In genomic region chr17:48150602-48151001, GRCh38 we compare ENCODE assay signal across 1 cellular context.
TF ChIP-seq lines count a peak whose summit lies in the region.

No MANE protein-coding gene starts in this region.

TF ChIP-seq in A549, 52 proteins besides CTCF, POLR2A, EP300 and RAD21 (continued from another document):
- TF ChIP-seq HMGXB4 (CRISPR knock-in tag; IDR thresholded peaks at IDR 0.05; ENCODE audit: borderline replicate concordance) (no peak), ZNF302 (CRISPR knock-in tag; IDR thresholded peaks at IDR 0.05) (no peak), ESRRA (IDR thresholded peaks at IDR 0.05; ENCODE audit: borderline replicate concordance, low read length) (no peak), MAFK (IDR thresholded peaks at IDR 0.05; ENCODE audit: partially characterized antibody) (no peak), RCOR1 (IDR thresholded peaks at IDR 0.05; ENCODE audit: low read depth, low read length) (no peak), HEYL (CRISPR knock-in tag; IDR thresholded peaks at IDR 0.05) (no peak), HOXB5 (CRISPR knock-in tag; IDR thresholded peaks at IDR 0.05) (no peak), SREBF2 (IDR thresholded peaks at IDR 0.05) (no peak), NPAS2 (CRISPR knock-in tag; IDR thresholded peaks at IDR 0.05; ENCODE audit: borderline replicate concordance) (no peak)
TF ChIP-seq in A549: peak in this region for 0.
